In genomic region chr12:51090705-51091229, GRCh38 we compare ENCODE assay signal across 2 cellular contexts.
TF ChIP-seq lines count a peak whose summit lies in the region.

No MANE protein-coding gene starts in this region.

TF ChIP-seq in A549, 52 proteins besides CTCF, POLR2A, EP300 and RAD21:
- no peak for TF ChIP-seq ZNF302 (CRISPR knock-in tag; IDR thresholded peaks at IDR 0.05)
- TF ChIP-seq CEBPB (IDR thresholded peaks at IDR 0.05): peak; percentile 26 to 77; a peak in 3 of 4 replicates

TF ChIP-seq in IMR-90, 13 proteins besides CTCF, POLR2A, EP300 and RAD21:
- TF ChIP-seq RCOR1 (IDR thresholded peaks at IDR 0.05; ENCODE audit: insufficient replicate concordance, low read length) (no peak), CEBPB (IDR thresholded peaks at IDR 0.05; ENCODE audit: low read depth, low read length) (peak; percentile 88)
